Comparison of ENCODE assay signal across 19 cellular contexts in genomic region chr22:30887418-30887817, GRCh38.
"Had no signal": no experiment of that assay in that cellular context is flagged by ENCODE, and none has a peak within 500 bp of the region (broad histone marks: within the 10 kb centered on the region; RNA-seq: fewer than 3 reads in every experiment).

No MANE protein-coding gene starts in this region.

- FAIRE-seq: endothelial cell of umbilical vein, small intestine had no signal

- H3K27me3 ChIP-seq: ascending aorta, esophagus muscularis mucosa, gastroesophageal sphincter, heart left ventricle, stomach, testis, upper lobe of left lung had no signal

- H3K4me1 ChIP-seq: ascending aorta, esophagus muscularis mucosa, gastroesophageal sphincter, stomach, testis, upper lobe of left lung had no signal

- H3K9me3 ChIP-seq: ascending aorta, esophagus muscularis mucosa, gastroesophageal sphincter, heart left ventricle, stomach, testis, upper lobe of left lung had no signal

- H3K27ac ChIP-seq: ascending aorta, esophagus muscularis mucosa, gastroesophageal sphincter, heart left ventricle, stomach, testis, upper lobe of left lung had no signal

- ATAC-seq: activated T-helper 17 cell treated with anti-CD3 and anti-CD28 coated beads, Interleukin-2, amount 50 U/mL, for 72 hours; gastroesophageal sphincter; heart left ventricle had no signal

- H3K4me3 ChIP-seq: ascending aorta, esophagus muscularis mucosa, gastroesophageal sphincter, heart left ventricle, lung, stomach, testis, upper lobe of left lung had no signal

- DNase-seq: activated CD4-positive, alpha-beta memory T cell treated with anti-CD3 and anti-CD28 coated beads for 36 hours; activated T-cell treated with anti-CD3 and anti-CD28 coated beads for 4 hours; cortex of kidney; effector memory CD4-positive, alpha-beta T cell; kidney glomerular epithelial cell; nephron progenitor cell; occipital lobe; small intestine; stimulated activated CD4-positive, alpha-beta T cell treated with anti-CD3 and anti-CD28 coated beads, Interleukin-4, amount 100 ng/mL, for 1 hour; stomach; testis; upper lobe of left lung had no signal
